ENCODE assay signal across 8 cellular contexts in genomic region chr10:9209105-9209798, GRCh38.
DNase-seq lines count a peak whose midpoint lies in the region; ATAC-seq and TF ChIP-seq lines count a peak whose summit lies in the region.

No MANE protein-coding gene starts in this region.

- H3K36me3 ChIP-seq in OCI-LY3 (replicated peaks; ENCODE audit: low read depth, low read length): no peaks in the 10 kb centered on the region
- no peaks in the 10 kb centered on the region for H3K36me3 ChIP-seq in neural cell (ENCODE audit: insufficient read depth, low read length)

- TF ChIP-seq CTCF in GM13977 (IDR thresholded peaks at IDR 0.05; ENCODE audit: extremely low read depth, insufficient read depth, missing control alignments) (peak; percentile 90), OCI-LY3 (IDR thresholded peaks at IDR 0.05; ENCODE audit: low read depth, low read length) (peak; percentile 65), fibroblast of mammary gland (conservative IDR thresholded peaks at IDR 0.05; ENCODE audit: control insufficient read depth, insufficient read depth, low read depth, low read length) (peak; percentile 96), neural cell (IDR thresholded peaks at IDR 0.05; ENCODE audit: poor library complexity, severe bottlenecking) (peak; percentile 88)

- H3K4me3 Mint-ChIP-seq in activated T-cell treated with anti-CD3 and anti-CD28 coated beads, Interleukin-2, amount 50 U/mL, for 4 hours: no peak overlapping the region

- in situ Hi-C loops in GM13977 (cut with MboI; ENCODE audit: low pct_unique_long_range_greater_than_20kb, low sequenced_read_pairs, unreplicated experiment): loop anchor here (25.0 kb wide), 2 partner anchors 1172 to 1322 kb away; no protein-coding TSS in a partner anchor

- H3K79me2 ChIP-seq in OCI-LY3 (ENCODE audit: low read length): no peaks in the 10 kb centered on the region
- H3K79me2 ChIP-seq in neural cell (replicated peaks; ENCODE audit: insufficient read depth, low read length): no peaks in the 10 kb centered on the region

- peaks cover 4% of the 10 kb centered on the region for H3K4me1 Mint-ChIP-seq in activated T-cell treated with anti-CD3 and anti-CD28 coated beads, Interleukin-2, amount 50 U/mL, for 4 hours (ENCODE audit: low read depth)

- peak; percentile 88 for TF ChIP-seq RAD21 in neural cell (conservative IDR thresholded peaks at IDR 0.05)

- DNase-seq in A172 (ENCODE audit: low spot score): peak; percentile 47
- peak; percentile 51 for DNase-seq in GM13977 (ENCODE audit: low spot score)
- peak; percentile 75 for DNase-seq in activated T-cell treated with anti-CD3 and anti-CD28 coated beads, Interleukin-2, amount 50 U/mL, for 4 hours
- peak; percentile 68 for DNase-seq in fibroblast of mammary gland (ENCODE audit: low read depth)
- peak; percentile 56 for DNase-seq in stimulated activated naive CD4-positive, alpha-beta T cell treated with Interleukin-2 at 50 U/mL for 16 hours (lab: John Stamatoyannopoulos, UW)

- H3K27me3 Mint-ChIP-seq in activated T-cell treated with anti-CD3 and anti-CD28 coated beads, Interleukin-2, amount 50 U/mL, for 4 hours (ENCODE audit: low read depth): peaks cover 8% of the 10 kb centered on the region

- no peaks in the 10 kb centered on the region for H3K36me3 Mint-ChIP-seq in activated T-cell treated with anti-CD3 and anti-CD28 coated beads, Interleukin-2, amount 50 U/mL, for 4 hours (ENCODE audit: insufficient read depth)

- no peaks in the 10 kb centered on the region for H3K9me3 Mint-ChIP-seq in activated T-cell treated with anti-CD3 and anti-CD28 coated beads, Interleukin-2, amount 50 U/mL, for 4 hours

- no peaks in the 10 kb centered on the region for H3K4me1 ChIP-seq in OCI-LY3 (ENCODE audit: low read length)

- no peaks in the 10 kb centered on the region for H3K9me2 ChIP-seq in neural cell (ENCODE audit: insufficient read depth, low read length)

- H3F3A ChIP-seq in neural cell (ENCODE audit: insufficient read depth, low read length, poor library complexity, severe bottlenecking): no peaks in the 10 kb centered on the region

- peak overlapping the region; percentile 37; the same call in 1 of the 2 replicates for H3K4me2 ChIP-seq in OCI-LY3 (ENCODE audit: low read length)
- no peak overlapping the region for H3K4me2 ChIP-seq in neural cell (ENCODE audit: low read length)

- H4K20me1 ChIP-seq in OCI-LY3 (ENCODE audit: insufficient read depth, low read length) (no peaks in the 10 kb centered on the region), neural cell (ENCODE audit: insufficient read depth) (no peaks in the 10 kb centered on the region)

- ATAC-seq in HG03039 (IDR thresholded peaks at IDR 0.05; ENCODE audit: unreplicated experiment): peak; percentile 68
- peak; percentile 43 to 55 for ATAC-seq in activated T-cell treated with anti-CD3 and anti-CD28 coated beads, Interleukin-2, amount 50 U/mL, for 4 hours

- H3K9me3 ChIP-seq in OCI-LY3 (ENCODE audit: insufficient read depth, low read length): no peaks in the 10 kb centered on the region
- no peaks in the 10 kb centered on the region for H3K9me3 ChIP-seq in neural cell (ENCODE audit: low read length)

- H2AFZ ChIP-seq in OCI-LY3 (ENCODE audit: low read depth, low read length) (no peak overlapping the region), neural cell (ENCODE audit: low read depth, low read length) (no peak overlapping the region)

- H3K4me3 ChIP-seq in OCI-LY3 (ENCODE audit: low read length) (no peak overlapping the region), fibroblast of mammary gland (ENCODE audit: control insufficient read depth, low read depth, low read length) (no peak overlapping the region), neural cell (ENCODE audit: low read length) (no peak overlapping the region)

- H3K27ac ChIP-seq in OCI-LY3 (ENCODE audit: low read length): no peak overlapping the region
- no peak overlapping the region for H3K27ac ChIP-seq in neural cell (ENCODE audit: low read length)

- H3K9ac ChIP-seq in OCI-LY3 (ENCODE audit: low read length): no peak overlapping the region
- no peak overlapping the region for H3K9ac ChIP-seq in neural cell (ENCODE audit: low read length)

- no peaks in the 10 kb centered on the region for H3K27me3 ChIP-seq in OCI-LY3 (ENCODE audit: low read depth, low read length)
- no peaks in the 10 kb centered on the region for H3K27me3 ChIP-seq in neural cell (ENCODE audit: insufficient read depth, low read depth, low read length)

- TF ChIP-seq EP300 in neural cell (conservative IDR thresholded peaks at IDR 0.05; ENCODE audit: poor library complexity, severe bottlenecking): no peak

TF ChIP-seq in neural cell, 6 proteins besides CTCF, POLR2A, EP300 and RAD21:
- TF ChIP-seq SMC3 (conservative IDR thresholded peaks at IDR 0.05; ENCODE audit: poor library complexity) (peak; percentile 92), TAF1 (IDR thresholded peaks at IDR 0.05; ENCODE audit: low read depth) (no peak)
